Comparison of ENCODE assay signal across 18 cellular contexts in genomic region chr4:164771088-164771487, GRCh38. TPM values are rescaled to one million over a fixed set of nuclear protein-coding genes. Genes with fewer than 3 reads are reported as not detected.
A peak's percentile ranks its signal among the peaks of the same experiment; 100 is the strongest.
DNase-seq lines count a peak whose midpoint lies in the region; ATAC-seq and TF ChIP-seq lines count a peak whose summit lies in the region.
"Had no signal": no experiment of that assay in that cellular context is flagged by ENCODE, and none has a peak within 500 bp of the region (broad histone marks: within the 10 kb centered on the region; RNA-seq: fewer than 3 reads in every experiment).

No MANE protein-coding gene starts in this region.

- H3K27ac Mint-ChIP-seq in WTC11: no peak overlapping the region

- POLR2A ChIA-PET in WTC11 (lab: Charles Lee): no interaction called here

- intact Hi-C loops in mucosa of descending colon (cut with DNase I, micrococcal nuclease): no loop called here

- peaks cover 14% of the 10 kb centered on the region for H3K4me1 ChIP-seq in mucosa of descending colon (ENCODE audit: low read depth)

- peak; percentile 1 for DNase-seq in HCEC 1CT
- DNase-seq in choroid plexus epithelial cell (ENCODE audit: low read depth): peak; percentile 4
- no peak for DNase-seq in mucosa of descending colon
- no peak for DNase-seq in WTC11 (ENCODE audit: low spot score)
- DNase-seq in activated CD4-positive, alpha-beta T cell treated with anti-CD3 and anti-CD28 coated beads for 4 hours: no peak
- DNase-seq in GF-D8 (lab: John Stamatoyannopoulos, UW): no peak
- DNase-seq: 8988T, COR-L47, NCI-H1417 treated with DMSO at 0.1 percent for 48 hours, NCI-H1930, NCI-H446, NCI-H69, SHP77 had no signal

- H3K27me3 Mint-ChIP-seq in WTC11 (ENCODE audit: low read depth): no peaks in the 10 kb centered on the region

- H3K27ac ChIP-seq in 22Rv1: peak overlapping the region; percentile 67; the same call in 1 of the 2 replicates

- no peak overlapping the region for H3K4me3 Mint-ChIP-seq in WTC11

- ATAC-seq in mucosa of descending colon: peak; percentile 83
- ATAC-seq in WTC11: no peak
- no peak for ATAC-seq in GM21737 (IDR thresholded peaks at IDR 0.05; ENCODE audit: unreplicated experiment)
- ATAC-seq: HCT116 had no signal

- H3K4me3 ChIP-seq in choroid plexus epithelial cell (ENCODE audit: low read depth, low read length) (no peak overlapping the region), mucosa of descending colon (no peak overlapping the region)

- H3K4me1 Mint-ChIP-seq in WTC11: peaks cover 6% of the 10 kb centered on the region; the same call in 1 of the 2 replicates

- no peaks in the 10 kb centered on the region for H3K9me3 ChIP-seq in mucosa of descending colon

- peaks cover 3% of the 10 kb centered on the region; the same call in 1 of the 2 replicates for H3K9me3 Mint-ChIP-seq in WTC11

- no peaks in the 10 kb centered on the region for H3K36me3 Mint-ChIP-seq in WTC11

- CTCF ChIA-PET in WTC11 (lab: Charles Lee): interaction anchor here (4.0 kb wide), 1 partner anchor 141 kb away, joined by 24 read pairs; no protein-coding TSS in a partner anchor

- TF ChIP-seq CTCF in 22Rv1 (IDR thresholded peaks at IDR 0.05) (no peak), choroid plexus epithelial cell (conservative IDR thresholded peaks at IDR 0.05; ENCODE audit: low read depth, low read length) (no peak), mucosa of descending colon (IDR thresholded peaks at IDR 0.05) (no peak), WTC11 (IDR thresholded peaks at IDR 0.05) (no peak)

- H3K36me3 ChIP-seq in mucosa of descending colon (ENCODE audit: low read depth): no peaks in the 10 kb centered on the region

TF ChIP-seq in WTC11, 78 proteins besides CTCF, POLR2A, EP300 and RAD21:
- no peak for TF ChIP-seq ZBTB21 (CRISPR knock-in tag; IDR thresholded peaks at IDR 0.05; ENCODE audit: borderline replicate concordance)
- TF ChIP-seq JAZF1 (CRISPR knock-in tag; IDR thresholded peaks at IDR 0.05): no peak
- TF ChIP-seq E2F4 (CRISPR knock-in tag; IDR thresholded peaks at IDR 0.05; ENCODE audit: borderline replicate concordance, low read depth): no peak
- TF ChIP-seq FOXK1 (CRISPR knock-in tag; IDR thresholded peaks at IDR 0.05): no peak
- TF ChIP-seq MLX (CRISPR knock-in tag; IDR thresholded peaks at IDR 0.05): no peak
- TF ChIP-seq NR1H2 (CRISPR knock-in tag; IDR thresholded peaks at IDR 0.05): no peak
- TF ChIP-seq ZNF671 (CRISPR knock-in tag; IDR thresholded peaks at IDR 0.05): no peak
- TF ChIP-seq CREM (CRISPR knock-in tag; IDR thresholded peaks at IDR 0.05): no peak
- no peak for TF ChIP-seq GTF2I (CRISPR knock-in tag; conservative IDR thresholded peaks at IDR 0.05)
- TF ChIP-seq RELA (CRISPR knock-in tag; IDR thresholded peaks at IDR 0.05; ENCODE audit: borderline replicate concordance): no peak
- no peak for TF ChIP-seq SP1 (CRISPR knock-in tag; conservative IDR thresholded peaks at IDR 0.05)
- no peak for TF ChIP-seq SMAD4 (CRISPR knock-in tag; IDR thresholded peaks at IDR 0.05)
- no peak for TF ChIP-seq ZNF121 (CRISPR knock-in tag; IDR thresholded peaks at IDR 0.05)
- no peak for TF ChIP-seq GABPB1 (CRISPR knock-in tag; IDR thresholded peaks at IDR 0.05)
- TF ChIP-seq FOXJ3 (CRISPR knock-in tag; IDR thresholded peaks at IDR 0.05; ENCODE audit: borderline replicate concordance): no peak
- no peak for TF ChIP-seq USF1 (CRISPR knock-in tag; IDR thresholded peaks at IDR 0.05)
- TF ChIP-seq ATF3 (CRISPR knock-in tag; conservative IDR thresholded peaks at IDR 0.05): no peak
- no peak for TF ChIP-seq TEAD4 (CRISPR knock-in tag; IDR thresholded peaks at IDR 0.05)

RNA-seq across cellular contexts. Expression of gene SMIM31, which starts 17.2 kb away (rescaled TPM):
- total RNA-seq in mucosa of descending colon (10 to 100 TPM; 11.0 to 37.8 (median 32.5) TPM), WTC11 (2021) (not detected in 3 replicates)
- total RNA-seq: Daoy, HT1080 had no signal

Comparison
In these comparisons a context has a peak if more than half of its experiments do, and no peak if none do; other contexts are left out.
1. DNase-seq: peak in HCEC 1CT (single experiment) and choroid plexus epithelial cell (single experiment); none in mucosa of descending colon (0 of 3), WTC11 (single experiment), activated CD4-positive, alpha-beta T cell treated with anti-CD3 and anti-CD28 coated beads for 4 hours (0 of 2) and GF-D8 (single experiment).
2. RNA of gene SMIM31, which starts 17.2 kb away (total RNA-seq): 11.0 to 37.8 TPM in mucosa of descending colon; not detected in WTC11; every median in the first group is over 10 times any median in the second.